Comparison of ENCODE assay signal across 10 cellular contexts in the genomic region with DNA sequence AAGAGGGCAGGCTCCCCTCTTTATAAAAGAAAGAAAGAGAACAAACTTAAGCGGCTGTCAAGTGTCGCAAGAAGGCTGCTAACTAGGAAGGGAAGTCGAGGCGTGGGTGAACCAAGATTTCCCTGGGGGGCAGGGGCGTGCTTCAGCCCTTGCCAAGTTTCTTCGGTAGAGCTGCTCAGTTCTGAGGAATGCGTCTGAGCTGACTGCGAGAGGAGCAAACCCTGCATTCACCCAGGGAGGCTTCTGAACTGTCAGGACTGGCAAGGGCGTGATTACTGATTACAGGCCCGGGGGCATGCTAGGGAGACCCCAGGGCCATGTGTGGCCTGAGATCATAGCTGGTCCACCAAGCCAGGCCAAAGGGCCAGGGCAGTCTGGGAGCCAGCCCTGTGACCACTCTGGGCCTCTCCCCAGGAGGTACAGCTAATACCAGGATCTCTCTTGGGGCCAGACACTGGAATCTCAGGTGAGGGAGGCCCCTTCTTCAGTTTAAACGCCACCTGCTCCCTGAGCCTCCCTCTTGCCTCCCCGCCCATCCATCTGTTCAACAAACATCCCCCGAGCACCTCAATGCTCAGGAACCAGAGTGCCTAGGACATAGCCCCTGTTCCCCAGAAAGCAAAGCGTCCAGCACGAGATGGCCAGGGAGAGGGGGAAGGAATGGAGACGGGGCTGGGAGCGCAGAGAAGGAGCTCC. TPM values are rescaled to one million over a fixed set of nuclear protein-coding genes. Genes with fewer than 3 reads are reported as not detected.
DNase-seq lines count a peak whose midpoint lies in the region; ATAC-seq and TF ChIP-seq lines count a peak whose summit lies in the region.
"Had no signal": no experiment of that assay in that cellular context is flagged by ENCODE, and none has a peak within 500 bp of the region (broad histone marks: within the 10 kb centered on the region; RNA-seq: fewer than 3 reads in every experiment).

No MANE protein-coding gene starts in this region.

- peak overlapping the region; percentile 34 for H3K27ac Mint-ChIP-seq in T-helper 17 cell

- TF ChIP-seq CTCF in gastrocnemius medialis (IDR thresholded peaks at IDR 0.05 in 4 of 5, conservative IDR thresholded peaks at IDR 0.05 in 1 of 5) = no peak

- in situ Hi-C loops in gastrocnemius medialis (cut with MboI; ENCODE audit: low sequenced_read_pairs in 4 of 4) = no loop called here

- no peaks in the 10 kb centered on the region for H3K36me3 Mint-ChIP-seq in T-helper 17 cell (ENCODE audit: low read depth)

- H3K4me3 ChIP-seq in H7 (ENCODE audit: insufficient read depth, low read depth, low read length) (no peak overlapping the region), gastrocnemius medialis (no peak overlapping the region)

- no peaks in the 10 kb centered on the region for H3K9me3 ChIP-seq in T-helper 17 cell (ENCODE audit: control insufficient read depth, low read length, poor library complexity, severe bottlenecking)
- no peaks in the 10 kb centered on the region for H3K9me3 ChIP-seq in gastrocnemius medialis

- H3K27me3 ChIP-seq in H7 (ENCODE audit: control insufficient read depth, insufficient read depth, low read length) (no peaks in the 10 kb centered on the region), gastrocnemius medialis (peaks cover 4 to 26% (median 18%) of the 10 kb centered on the region in 3 donors)

- intact Hi-C loops in Right ventricle myocardium superior (cut with DNase I) = no loop called here
- intact Hi-C loops in gastrocnemius medialis (cut with DNase I; ENCODE audit: low total_unique reads) = no loop called here

- peaks cover 15% of the 10 kb centered on the region for H3K4me1 Mint-ChIP-seq in T-helper 17 cell

- no peak for ATAC-seq in T-helper 17 cell
- ATAC-seq in Right ventricle myocardium superior (ENCODE audit: poor library complexity) = peak; percentile 76
- peak; percentile 58 to 75 for ATAC-seq in gastrocnemius medialis

- H3K36me3 ChIP-seq in H7 (replicated peaks; ENCODE audit: control insufficient read depth, insufficient read depth, low read length) (no peaks in the 10 kb centered on the region), gastrocnemius medialis (no peaks in the 10 kb centered on the region)

- peak overlapping the region in 1 of 4 donors; percentile 60 for H3K27ac ChIP-seq in gastrocnemius medialis

- no peaks in the 10 kb centered on the region for H3K27me3 Mint-ChIP-seq in T-helper 17 cell

- no peak overlapping the region for H3K4me3 Mint-ChIP-seq in T-helper 17 cell

- peak; percentile 47 for DNase-seq in H7
- peak in 1 of 3 donors; percentile 5 for DNase-seq in T-helper 17 cell
- peak; percentile 65 for DNase-seq in Right ventricle myocardium superior
- peak; percentile 23 to 55 for DNase-seq in gastrocnemius medialis
- no peak for DNase-seq in NCI-H774 (lab: John Stamatoyannopoulos, UW)
- DNase-seq in HK-2 (ENCODE audit: unreplicated experiment) = no peak
- DNase-seq in midbrain (lab: John Stamatoyannopoulos, UW) = no peak
- no peak for DNase-seq in dermis blood vessel endothelial cell
- DNase-seq: RPMI8226, substantia nigra had no signal

- peaks cover 0 to 3% of the 10 kb centered on the region in 2 donors for H3K4me1 ChIP-seq in gastrocnemius medialis

- TF ChIP-seq POLR2A in gastrocnemius medialis (IDR thresholded peaks at IDR 0.05) = no peak

RNA-seq across cellular contexts. Expression of a gene that starts 30.9 kb away (rescaled TPM):
- total RNA-seq in H7 (2014; rRNA removed; shearing (Covaris generic)) = 7.3 and 9.9 TPM in 2 replicates
- total RNA-seq in T-helper 17 cell (1 to 10 TPM; 2.2 to 6.8 TPM), Right ventricle myocardium superior (0.94 TPM), gastrocnemius medialis (1 to 10 TPM in 1 of 4 donors, under 1 TPM in 3; 0.39 to 2.9 (median 0.59) TPM), dermis blood vessel endothelial cell (0.34 and 0.37 TPM in 2 replicates)

Comparison
In these comparisons a context has a peak if more than half of its experiments do, and no peak if none do; other contexts are left out.
1. DNase-seq: peak in H7 (single experiment), Right ventricle myocardium superior (single experiment) and gastrocnemius medialis (2 of 2); none in NCI-H774 (single experiment), HK-2 (single experiment), midbrain (single experiment) and dermis blood vessel endothelial cell (single experiment).